11 cellular contexts compared by ENCODE assay signal in the genomic region with DNA sequence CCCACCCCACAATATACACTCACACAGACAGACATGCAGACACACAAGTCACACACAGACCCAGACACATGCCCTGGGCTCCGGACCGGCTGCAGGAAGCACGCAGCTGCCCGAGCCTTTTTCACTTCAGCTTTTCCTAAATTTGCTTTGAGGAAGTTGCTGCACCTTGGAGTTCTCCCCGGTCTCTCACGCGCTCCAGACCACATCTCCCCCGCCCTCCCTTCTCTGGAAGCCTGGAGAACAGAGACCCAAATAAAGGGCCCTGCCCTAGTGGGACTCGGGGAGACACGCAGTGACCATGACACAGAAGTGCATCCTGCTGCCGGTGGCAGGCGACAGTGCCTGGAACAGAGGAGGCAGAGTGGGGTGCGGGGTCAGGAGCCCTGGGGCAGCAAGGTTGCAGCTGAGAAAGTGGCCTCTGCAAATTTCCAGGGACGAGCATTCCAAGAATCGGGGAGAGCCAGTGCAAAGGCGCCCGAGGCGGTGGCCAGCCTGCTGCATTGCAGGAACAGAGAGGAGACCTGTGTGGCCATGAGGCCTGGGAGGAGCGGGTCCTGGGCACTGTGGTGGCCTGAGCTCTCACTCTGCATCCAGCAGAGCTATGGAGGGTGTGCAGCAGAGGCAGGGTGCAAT. TPM values are rescaled to one million over a fixed set of nuclear protein-coding genes. Genes with fewer than 3 reads are reported as not detected.
DNase-seq lines count a peak whose midpoint lies in the region; ATAC-seq and TF ChIP-seq lines count a peak whose summit lies in the region.
"Had no signal": no experiment of that assay in that cellular context is flagged by ENCODE, and none has a peak within 500 bp of the region (broad histone marks: within the 10 kb centered on the region; RNA-seq: fewer than 3 reads in every experiment).

No MANE protein-coding gene starts in this region.

- H3K36me3 Mint-ChIP-seq in chondrocyte (ENCODE audit: low read depth), result no peaks in the 10 kb centered on the region
- H3K36me3 Mint-ChIP-seq: brain had no signal

- H3K27ac ChIP-seq in mesodermal cell (ENCODE audit: low read depth, low read length, severe bottlenecking) (peak overlapping the region; percentile 36), upper lobe of right lung (peak overlapping the region; percentile 51)
- H3K27ac ChIP-seq: 22Rv1 had no signal

- H3K4me3 ChIP-seq in mesodermal cell (ENCODE audit: extremely low read depth, insufficient read depth, low read length, poor library complexity, severe bottlenecking) (no peak overlapping the region), upper lobe of right lung (peak overlapping the region; percentile 16)

- peak; percentile 28 for DNase-seq in DMS53 (lab: John Stamatoyannopoulos, UW)
- DNase-seq in DMS53 treated with DMSO at 0.1 percent for 48 hours (lab: John Stamatoyannopoulos, UW; ENCODE audit: unreplicated experiment), result no peak
- DNase-seq in chondrocyte (ENCODE audit: low spot score), result no peak
- DNase-seq in upper lobe of right lung, result peak; percentile 77
- no peak for DNase-seq in germinal center (ENCODE audit: low spot score)
- DNase-seq in GOT3 (lab: John Stamatoyannopoulos, UW), result no peak
- DNase-seq in NCI-H2196 treated with DMSO at 0.1 percent for 48 hours (lab: John Stamatoyannopoulos, UW; ENCODE audit: unreplicated experiment), result no peak
- DNase-seq: SW 1271 had no signal

- no peaks in the 10 kb centered on the region for H3K9me3 ChIP-seq in mesodermal cell (ENCODE audit: control insufficient read depth, low read length)
- H3K9me3 ChIP-seq in upper lobe of right lung, result no peaks in the 10 kb centered on the region

- no peaks in the 10 kb centered on the region for H3K27me3 Mint-ChIP-seq in chondrocyte (ENCODE audit: low read depth)

- ATAC-seq in upper lobe of right lung, result peak; percentile 74

- H3K27me3 ChIP-seq in upper lobe of right lung, result no peaks in the 10 kb centered on the region

- WGBS in mesodermal cell (ENCODE audit: insufficient coverage in 2 of 2), 2 experiments, result 41 to 43% methylated on average over 12 to 15 of the region's 19 CpGs

- H3K9me3 Mint-ChIP-seq in chondrocyte (ENCODE audit: low read depth), result no peaks in the 10 kb centered on the region

- intact Hi-C loops in upper lobe of right lung (cut with DNase I), result no loop called here

- peak overlapping the region; percentile 76 for H3K27ac Mint-ChIP-seq in chondrocyte (ENCODE audit: unreplicated experiment)

- peaks cover 60% of the 10 kb centered on the region for H3K4me1 Mint-ChIP-seq in chondrocyte (ENCODE audit: low read depth)

- H3K36me3 ChIP-seq in mesodermal cell (ENCODE audit: control insufficient read depth, insufficient read depth, low read length) (no peaks in the 10 kb centered on the region), upper lobe of right lung (no peaks in the 10 kb centered on the region)

- TF ChIP-seq CTCF in chondrocyte (IDR thresholded peaks at IDR 0.05) (no peak), upper lobe of right lung (IDR thresholded peaks at IDR 0.05) (no peak)

- H3K4me3 Mint-ChIP-seq in chondrocyte (ENCODE audit: unreplicated experiment), result no peak overlapping the region

- peaks cover 25% of the 10 kb centered on the region for H3K4me1 ChIP-seq in mesodermal cell (ENCODE audit: control insufficient read depth, insufficient read depth, low read length, poor library complexity, severe bottlenecking)
- H3K4me1 ChIP-seq in upper lobe of right lung, result peaks cover 38% of the 10 kb centered on the region

RNA-seq across cellular contexts. Expression of gene RPL3, which starts 19.1 kb away (rescaled TPM):
- total RNA-seq in chondrocyte (1,302 to 1,415 TPM (median 1,326 TPM) in 3 replicates), upper lobe of right lung (1,573 TPM)
- 2,523 TPM for polyA plus RNA-seq in mesodermal cell (2013, experiment 1 of 2)
- 2,399 TPM for polyA plus RNA-seq in mesodermal cell (2013, experiment 2 of 2)

RNA-seq across cellular contexts. Expression of gene SYNGR1, which starts 49.5 kb away (rescaled TPM):
- 15.0 to 18.4 TPM (median 16.5 TPM) in 3 replicates for total RNA-seq in chondrocyte
- 37.9 TPM for polyA plus RNA-seq in mesodermal cell (2013, experiment 1 of 2)
- polyA plus RNA-seq in mesodermal cell (2013, experiment 2 of 2), result 29.3 TPM
- 14.0 TPM for total RNA-seq in upper lobe of right lung

RNA-seq across cellular contexts. Expression of gene PDGFB, which starts 55.5 kb away (rescaled TPM):
- total RNA-seq in chondrocyte, result 10.5 to 16.9 TPM (median 16.5 TPM) in 3 replicates
- polyA plus RNA-seq in mesodermal cell (2013, experiment 1 of 2), result 25.4 TPM
- 17.3 TPM for polyA plus RNA-seq in mesodermal cell (2013, experiment 2 of 2)
- total RNA-seq in upper lobe of right lung, result 29.8 TPM

Comparison
In these comparisons a context has a peak if more than half of its experiments do, and no peak if none do; other contexts are left out.
1. DNase-seq: peak in DMS53 (single experiment) and upper lobe of right lung (single experiment); none in DMS53 treated with DMSO at 0.1 percent for 48 hours (single experiment), chondrocyte (single experiment), germinal center (single experiment), GOT3 (single experiment) and NCI-H2196 treated with DMSO at 0.1 percent for 48 hours (single experiment).